In the genomic region with DNA sequence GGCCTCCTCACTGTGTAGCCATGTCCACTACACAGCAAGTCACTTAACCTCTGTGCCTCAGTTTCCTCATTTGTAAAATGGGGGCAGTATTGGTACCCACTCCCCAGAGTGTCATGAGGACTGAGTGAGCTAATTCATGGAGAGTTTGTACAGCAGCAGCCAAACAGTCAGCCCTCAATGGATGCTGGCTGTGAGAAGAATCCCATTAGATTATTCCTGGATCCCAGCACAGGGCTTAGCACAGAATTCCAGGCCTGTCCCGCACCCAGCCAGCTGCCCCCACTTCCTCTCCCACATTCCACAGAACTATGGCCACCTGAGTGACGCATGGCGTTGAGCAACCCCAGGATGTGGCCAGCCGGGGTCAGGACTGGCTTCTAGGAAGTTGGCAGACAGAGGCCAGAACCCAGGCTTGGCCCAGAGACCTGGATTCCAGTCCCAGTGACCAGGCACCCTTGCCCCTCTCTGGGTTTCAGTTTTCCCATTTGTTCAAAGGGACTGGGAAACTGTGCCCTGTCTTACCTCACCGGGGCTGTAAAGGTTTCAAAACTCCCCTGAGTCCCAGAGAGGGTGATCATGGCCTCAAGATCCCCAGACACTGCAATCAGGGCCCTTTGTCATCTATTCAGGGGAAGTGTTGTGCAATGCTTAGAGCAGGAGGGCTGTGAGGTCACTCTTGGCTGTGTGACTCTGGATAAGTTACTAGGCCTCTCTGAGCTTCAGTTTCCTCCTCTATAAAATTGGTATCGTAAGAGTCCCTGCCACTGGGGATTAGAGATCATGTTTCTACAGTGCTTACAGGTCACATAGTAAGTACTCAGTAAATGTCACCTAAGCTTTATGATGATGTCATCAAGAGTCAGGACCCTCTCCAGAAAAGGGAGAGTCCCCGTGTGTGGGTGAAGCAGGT, we compare ENCODE assay signal across 9 cellular contexts. TPM values are rescaled to one million over a fixed set of nuclear protein-coding genes. Genes with fewer than 3 reads are reported as not detected.
DNase-seq lines count a peak whose midpoint lies in the region; ATAC-seq and TF ChIP-seq lines count a peak whose summit lies in the region.
"Had no signal": no experiment of that assay in that cellular context is flagged by ENCODE, and none has a peak within 500 bp of the region (broad histone marks: within the 10 kb centered on the region; RNA-seq: fewer than 3 reads in every experiment).

No MANE protein-coding gene starts in this region.

- no peaks in the 10 kb centered on the region for H3K27me3 Mint-ChIP-seq in dendritic cell treated with granulocyte-macrophage colony-stimulating factor and Interleukin-4, amounts not matched to agents 40 ng/mL and 50 ng/mL, for 4 days

- intact Hi-C loops in dendritic cell treated with granulocyte-macrophage colony-stimulating factor and Interleukin-4, amounts not matched to agents 40 ng/mL and 50 ng/mL, for 4 days (cut with micrococcal nuclease): loop anchor here (2.0 to 5.0 kb wide), 2 partner anchors 34 to 53 kb away; no protein-coding TSS in a partner anchor

- H3K4me1 Mint-ChIP-seq in dendritic cell treated with granulocyte-macrophage colony-stimulating factor and Interleukin-4, amounts not matched to agents 40 ng/mL and 50 ng/mL, for 4 days (ENCODE audit: low read depth): peaks cover 93% of the 10 kb centered on the region

- DNase-seq in AG10803 (ENCODE audit: low read depth) (peak; percentile 98), MV-4-11 (lab: John Stamatoyannopoulos, UW) (peak; percentile 77), mucosa of gallbladder (ENCODE audit: low spot score) (peak; percentile 78), SHP77 treated with DMSO at 0.1 percent for 48 hours (lab: John Stamatoyannopoulos, UW) (no peak)
- DNase-seq: NCI-H1092 treated with DMSO at 0.1 percent for 48 hours had no signal

- no peak for TF ChIP-seq CTCF in AG10803 (conservative IDR thresholded peaks at IDR 0.05; ENCODE audit: low read length)

- H3K4me3 ChIP-seq in AG10803 (ENCODE audit: low read length): no peak overlapping the region

- H3K36me3 Mint-ChIP-seq in dendritic cell treated with granulocyte-macrophage colony-stimulating factor and Interleukin-4, amounts not matched to agents 40 ng/mL and 50 ng/mL, for 4 days (ENCODE audit: low read depth): no peaks in the 10 kb centered on the region

- no peaks in the 10 kb centered on the region for H3K9me3 Mint-ChIP-seq in dendritic cell treated with granulocyte-macrophage colony-stimulating factor and Interleukin-4, amounts not matched to agents 40 ng/mL and 50 ng/mL, for 4 days

- peak overlapping the region; percentile 35 for H3K4me3 Mint-ChIP-seq in dendritic cell treated with granulocyte-macrophage colony-stimulating factor and Interleukin-4, amounts not matched to agents 40 ng/mL and 50 ng/mL, for 4 days

- H3K27ac Mint-ChIP-seq in dendritic cell treated with granulocyte-macrophage colony-stimulating factor and Interleukin-4, amounts not matched to agents 40 ng/mL and 50 ng/mL, for 4 days: peak overlapping the region; percentile 97

- ATAC-seq in HG02870 (IDR thresholded peaks at IDR 0.05; ENCODE audit: unreplicated experiment) (no peak), HG02678 (IDR thresholded peaks at IDR 0.05; ENCODE audit: unreplicated experiment) (no peak), GM18517 (IDR thresholded peaks at IDR 0.05; ENCODE audit: unreplicated experiment) (no peak)

RNA-seq across cellular contexts. Expression of a gene that starts 3.0 kb away (rescaled TPM):
- 389 TPM for total RNA-seq in mucosa of gallbladder
